Comparison of ENCODE assay signal across 1 cellular context in genomic region chr22:45071618-45072017, GRCh38.
TF ChIP-seq lines count a peak whose summit lies in the region.

No MANE protein-coding gene starts in this region.

TF ChIP-seq in H1, 55 proteins besides CTCF, POLR2A, EP300 and RAD21 (continued from another document):
- no peak for TF ChIP-seq E2F6 (IDR thresholded peaks at IDR 0.05)
